In the genomic region with DNA sequence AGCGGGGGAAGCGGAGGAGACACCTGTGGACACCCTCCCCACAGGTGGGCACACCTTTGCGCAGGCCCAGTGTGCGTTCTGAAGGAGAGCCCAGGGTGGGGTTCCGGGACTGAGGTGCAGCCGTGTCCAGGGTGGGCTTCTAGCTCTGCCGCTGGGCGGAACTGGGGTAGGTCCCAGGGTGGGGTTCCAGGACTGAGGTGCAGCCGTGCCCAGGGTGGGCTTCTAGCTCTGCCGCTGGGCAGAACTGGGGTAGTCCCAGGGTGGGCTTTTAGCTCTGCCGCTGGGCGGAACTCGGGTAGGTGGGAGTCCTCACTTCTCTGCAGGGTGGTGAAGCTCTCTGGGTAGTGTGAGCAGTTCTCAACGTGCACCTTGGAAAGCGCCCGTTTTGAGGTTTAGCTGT, we compare ENCODE assay signal across 17 cellular contexts.
DNase-seq lines count a peak whose midpoint lies in the region; ATAC-seq and TF ChIP-seq lines count a peak whose summit lies in the region.
"Had no signal": no experiment of that assay in that cellular context is flagged by ENCODE, and none has a peak within 500 bp of the region (broad histone marks: within the 10 kb centered on the region; RNA-seq: fewer than 3 reads in every experiment).

No MANE protein-coding gene starts in this region.

- no peaks in the 10 kb centered on the region for H3K79me2 ChIP-seq in osteoblast (ENCODE audit: insufficient read depth, low read length)

- no peak overlapping the region for H3K27ac Mint-ChIP-seq in stimulated activated naive CD8-positive, alpha-beta T cell treated with anti-CD3 and anti-CD28 coated beads, Interleukin-15, amount 100 ng/mL, for 72 hours
- H3K27ac Mint-ChIP-seq in chondrocyte (ENCODE audit: unreplicated experiment) = no peak overlapping the region
- H3K27ac Mint-ChIP-seq in activated CD4-positive, alpha-beta T cell treated with anti-CD3 and anti-CD28 coated beads, Interleukin-2, amount 10 ng/mL, durations not matched to agents 7 days and 5 days = no peak overlapping the region
- H3K27ac Mint-ChIP-seq: B cell; CD4-positive, CD25-positive, alpha-beta regulatory T cell; HFFc6; IgD-negative memory B cell had no signal

- H3K9me3 Mint-ChIP-seq in stimulated activated naive CD8-positive, alpha-beta T cell treated with anti-CD3 and anti-CD28 coated beads, Interleukin-15, amount 100 ng/mL, for 72 hours = no peaks in the 10 kb centered on the region
- no peaks in the 10 kb centered on the region for H3K9me3 Mint-ChIP-seq in chondrocyte (ENCODE audit: low read depth)
- no peaks in the 10 kb centered on the region for H3K9me3 Mint-ChIP-seq in activated CD4-positive, alpha-beta T cell treated with anti-CD3 and anti-CD28 coated beads, Interleukin-2, amount 10 ng/mL, durations not matched to agents 7 days and 5 days
- H3K9me3 Mint-ChIP-seq: CD4-positive, CD25-positive, alpha-beta regulatory T cell; CD8-positive, alpha-beta memory T cell; HFFc6; IgD-negative memory B cell had no signal

- no peak overlapping the region for H3K4me2 ChIP-seq in osteoblast (ENCODE audit: insufficient read depth, low read length)
- H3K4me2 ChIP-seq: BLaER1 treated with 17β-estradiol and CSF1 and Interleukin-3, amounts not matched to agents 10 nM and 100 nM had no signal

- peak; percentile 26 for ATAC-seq in stimulated activated naive CD8-positive, alpha-beta T cell treated with anti-CD3 and anti-CD28 coated beads, Interleukin-15, amount 100 ng/mL, for 72 hours
- ATAC-seq in stimulated activated naive CD8-positive, alpha-beta T cell treated with anti-CD3 and anti-CD28 coated beads, Interleukin-15, Interleukin-2, amounts not matched to agents 100 U/mL and 50 U/mL, for 24 hours = no peak
- no peak for ATAC-seq in HG03135 (IDR thresholded peaks at IDR 0.05; ENCODE audit: unreplicated experiment)
- ATAC-seq: HCT116, HepG2 had no signal

- CTCF ChIA-PET in activated CD4-positive, alpha-beta T cell treated with anti-CD3 and anti-CD28 coated beads, Interleukin-2, amount 10 ng/mL, durations not matched to agents 7 days and 5 days (lab: Charles Lee) = interaction anchor here (0.8 to 1.1 kb wide), 2 partner anchors 10 to 17 kb away, joined by 3 read pairs; no protein-coding TSS in a partner anchor

- POLR2A ChIA-PET in activated CD4-positive, alpha-beta T cell treated with anti-CD3 and anti-CD28 coated beads, Interleukin-2, amount 10 ng/mL, durations not matched to agents 7 days and 5 days (lab: Charles Lee) = no interaction called here

- peaks cover 9% of the 10 kb centered on the region for H3K4me1 Mint-ChIP-seq in stimulated activated naive CD8-positive, alpha-beta T cell treated with anti-CD3 and anti-CD28 coated beads, Interleukin-15, amount 100 ng/mL, for 72 hours
- H3K4me1 Mint-ChIP-seq in chondrocyte (ENCODE audit: low read depth) = no peaks in the 10 kb centered on the region
- H3K4me1 Mint-ChIP-seq in activated CD4-positive, alpha-beta T cell treated with anti-CD3 and anti-CD28 coated beads, Interleukin-2, amount 10 ng/mL, durations not matched to agents 7 days and 5 days = peaks cover 4% of the 10 kb centered on the region
- H3K4me1 Mint-ChIP-seq: B cell had no signal

- no peaks in the 10 kb centered on the region for H3K27me3 ChIP-seq in osteoblast (ENCODE audit: insufficient read depth, low read length)
- H3K27me3 ChIP-seq: BLaER1 treated with 17β-estradiol and CSF1 and Interleukin-3, amounts not matched to agents 10 nM and 100 nM had no signal

- H3K4me1 ChIP-seq in osteoblast (ENCODE audit: insufficient read depth, low read length) = peaks cover 12% of the 10 kb centered on the region

- no peak overlapping the region for H3K27ac ChIP-seq in osteoblast (ENCODE audit: low read depth, low read length)
- H3K27ac ChIP-seq: BLaER1 treated with 17β-estradiol and CSF1 and Interleukin-3, amounts not matched to agents 10 nM and 100 nM; GM23248 had no signal

- H4K20me1 ChIP-seq in osteoblast (ENCODE audit: insufficient read depth, low read length) = peaks cover 11% of the 10 kb centered on the region

- H3K36me3 Mint-ChIP-seq in chondrocyte (ENCODE audit: low read depth) = peaks cover 13% of the 10 kb centered on the region
- peaks cover 6% of the 10 kb centered on the region for H3K36me3 Mint-ChIP-seq in activated CD4-positive, alpha-beta T cell treated with anti-CD3 and anti-CD28 coated beads, Interleukin-2, amount 10 ng/mL, durations not matched to agents 7 days and 5 days (ENCODE audit: low read depth)

- TF ChIP-seq CTCF in chondrocyte (IDR thresholded peaks at IDR 0.05) = no peak
- no peak for TF ChIP-seq CTCF in osteoblast (IDR thresholded peaks at IDR 0.05; ENCODE audit: extremely low read depth, low read depth, low read length)

- H2AFZ ChIP-seq in osteoblast (ENCODE audit: low read length) = no peak overlapping the region
- H2AFZ ChIP-seq: GM23248 had no signal

- no peaks in the 10 kb centered on the region for H3K27me3 Mint-ChIP-seq in stimulated activated naive CD8-positive, alpha-beta T cell treated with anti-CD3 and anti-CD28 coated beads, Interleukin-15, amount 100 ng/mL, for 72 hours
- no peaks in the 10 kb centered on the region for H3K27me3 Mint-ChIP-seq in chondrocyte (ENCODE audit: low read depth)
- H3K27me3 Mint-ChIP-seq in activated CD4-positive, alpha-beta T cell treated with anti-CD3 and anti-CD28 coated beads, Interleukin-2, amount 10 ng/mL, durations not matched to agents 7 days and 5 days = no peaks in the 10 kb centered on the region
- H3K27me3 Mint-ChIP-seq: B cell; CD4-positive, CD25-positive, alpha-beta regulatory T cell; CD8-positive, alpha-beta memory T cell; IgD-negative memory B cell had no signal

- no peak overlapping the region for H3K4me3 Mint-ChIP-seq in stimulated activated naive CD8-positive, alpha-beta T cell treated with anti-CD3 and anti-CD28 coated beads, Interleukin-15, amount 100 ng/mL, for 72 hours
- no peak overlapping the region for H3K4me3 Mint-ChIP-seq in chondrocyte (ENCODE audit: unreplicated experiment)
- no peak overlapping the region for H3K4me3 Mint-ChIP-seq in activated CD4-positive, alpha-beta T cell treated with anti-CD3 and anti-CD28 coated beads, Interleukin-2, amount 10 ng/mL, durations not matched to agents 7 days and 5 days
- H3K4me3 Mint-ChIP-seq: B cell; CD4-positive, CD25-positive, alpha-beta regulatory T cell; CD8-positive, alpha-beta memory T cell; HFFc6; IgD-negative memory B cell had no signal

- no peak overlapping the region for H3K4me3 ChIP-seq in osteoblast (ENCODE audit: insufficient read depth, low read length)
- H3K4me3 ChIP-seq: BLaER1 treated with 17β-estradiol and CSF1 and Interleukin-3, amounts not matched to agents 10 nM and 100 nM; GM23248 had no signal

- DNase-seq in stimulated activated naive CD8-positive, alpha-beta T cell treated with anti-CD3 and anti-CD28 coated beads, Interleukin-15, amount 100 ng/mL, for 72 hours = no peak
- DNase-seq in stimulated activated naive CD8-positive, alpha-beta T cell treated with anti-CD3 and anti-CD28 coated beads, Interleukin-15, Interleukin-2, amounts not matched to agents 100 U/mL and 50 U/mL, for 24 hours = no peak
- DNase-seq in chondrocyte (ENCODE audit: low spot score) (peak; percentile 84), osteoblast (ENCODE audit: insufficient read length, low spot score, missing footprints) (peak; percentile 58), CD1c-positive myeloid dendritic cell (ENCODE audit: extremely low spot score) (no peak)
- no peak for DNase-seq in activated CD4-positive, alpha-beta T cell treated with anti-CD3 and anti-CD28 coated beads, Interleukin-2, amount 10 ng/mL, durations not matched to agents 7 days and 5 days
- DNase-seq: CD4-positive, CD25-positive, alpha-beta regulatory T cell; CD8-positive, alpha-beta memory T cell; COR-L47; GM23248; HFFc6 had no signal

- peaks cover 10% of the 10 kb centered on the region for H3K36me3 ChIP-seq in osteoblast (ENCODE audit: insufficient read depth, low read length)

- no peaks in the 10 kb centered on the region for H3K9me3 ChIP-seq in osteoblast (ENCODE audit: low read depth, low read length)
- H3K9me3 ChIP-seq: BLaER1 treated with 17β-estradiol and CSF1 and Interleukin-3, amounts not matched to agents 10 nM and 100 nM had no signal

Comparison
In these comparisons a context has a peak if more than half of its experiments do, and no peak if none do; other contexts are left out.
1. DNase-seq: peak in chondrocyte (single experiment) and osteoblast (single experiment); none in stimulated activated naive CD8-positive, alpha-beta T cell treated with anti-CD3 and anti-CD28 coated beads, Interleukin-15, amount 100 ng/mL, for 72 hours (0 of 2), stimulated activated naive CD8-positive, alpha-beta T cell treated with anti-CD3 and anti-CD28 coated beads, Interleukin-15, Interleukin-2, amounts not matched to agents 100 U/mL and 50 U/mL, for 24 hours (single experiment), activated CD4-positive, alpha-beta T cell treated with anti-CD3 and anti-CD28 coated beads, Interleukin-2, amount 10 ng/mL, durations not matched to agents 7 days and 5 days (single experiment) and CD1c-positive myeloid dendritic cell (single experiment).